ENCODE assay signal across 8 cellular contexts in the genomic region with DNA sequence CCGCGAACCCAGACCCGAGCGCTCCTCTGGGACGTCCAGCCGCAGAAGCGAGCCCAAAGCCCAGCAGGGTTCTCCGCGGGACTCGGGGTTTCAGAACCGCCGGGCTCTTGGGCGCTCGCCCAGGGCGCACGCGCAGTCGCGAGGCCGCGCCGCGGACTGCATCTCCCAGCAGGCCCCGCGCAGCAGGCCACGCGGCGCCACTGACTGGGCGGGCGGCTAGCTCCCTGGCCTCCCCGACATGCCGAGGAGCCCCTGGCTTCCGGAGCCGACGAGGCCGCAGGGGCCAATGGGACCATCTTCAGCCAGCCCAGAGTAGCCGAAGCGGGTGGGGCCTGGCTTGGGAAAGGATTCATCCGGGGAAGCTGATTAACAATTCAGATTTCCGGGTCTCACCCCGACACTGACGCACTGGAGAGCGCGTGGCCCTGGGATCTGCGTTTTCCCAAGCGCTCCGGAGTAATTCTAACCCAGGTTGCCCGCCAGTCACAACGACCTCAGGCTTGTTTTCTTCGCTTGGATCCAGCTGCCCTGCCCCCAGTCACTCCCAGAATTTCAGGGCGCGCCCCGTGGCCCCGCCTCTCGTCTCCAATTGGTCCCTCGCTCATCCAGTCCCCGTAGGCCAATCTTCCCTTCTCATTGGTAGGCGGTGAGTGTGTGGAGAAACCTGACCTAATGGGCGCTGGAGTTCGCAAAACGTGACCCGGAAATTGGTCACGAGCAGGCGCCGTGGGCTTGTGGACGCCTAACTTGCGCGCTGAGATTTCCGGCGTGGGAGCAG. TPM values are rescaled to one million over a fixed set of nuclear protein-coding genes. Genes with fewer than 3 reads are reported as not detected.
DNase-seq lines count a peak whose midpoint lies in the region; ATAC-seq and TF ChIP-seq lines count a peak whose summit lies in the region.

A gene (plus strand): TSS at position 745 of the 778 bp plus-strand sequence. CDS start 328 bp downstream, outside the sequence.

- H3K36me3 Mint-ChIP-seq in IgD-negative memory B cell = peaks cover 14% of the 10 kb centered on the region

- TF ChIP-seq CTCF in mucosa of descending colon (IDR thresholded peaks at IDR 0.05) = no peak

- H3K4me3 ChIP-seq in mucosa of descending colon = peak within 1 kb of the TSS; percentile 93

- H3K4me1 ChIP-seq in mucosa of descending colon (ENCODE audit: low read depth) = peaks cover 16% of the 10 kb centered on the region

- peak; percentile 99 for DNase-seq in DMS 273 (lab: John Stamatoyannopoulos, UW; ENCODE audit: unreplicated experiment)
- DNase-seq in OCI-M2 (lab: John Stamatoyannopoulos, UW; ENCODE audit: unreplicated experiment) = peak; percentile 42
- DNase-seq in activated T-cell treated with anti-CD3 and anti-CD28 coated beads for 4 hours = peak; percentile 91
- peak; percentile 92 for DNase-seq in epithelial cell of prostate (ENCODE audit: low read depth, low spot score)
- peak; percentile 97 for DNase-seq in mucosa of descending colon
- DNase-seq in stimulated activated CD8-positive, alpha-beta memory T cell treated with anti-CD3 and anti-CD28 coated beads, Interleukin-4, amount 100 ng/mL, for 24 hours (ENCODE audit: low read depth) = peak; percentile 85

- H3K36me3 ChIP-seq in mucosa of descending colon (ENCODE audit: low read depth) = no peaks in the 10 kb centered on the region

- H3K9me3 ChIP-seq in mucosa of descending colon = peaks cover 15% of the 10 kb centered on the region

- H3K27ac Mint-ChIP-seq in IgD-negative memory B cell = peak within 1 kb of the TSS; percentile 91 to 98 (median 98)

- H3K9me3 Mint-ChIP-seq in IgD-negative memory B cell = peaks cover 3 to 5% (median 4%) of the 10 kb centered on the region in 3 donors

- H3K4me1 Mint-ChIP-seq in IgD-negative memory B cell = peaks cover 19 to 25% (median 21%) of the 10 kb centered on the region in 3 donors

- peak within 1 kb of the TSS; percentile 92 to 99 (median 94) for H3K4me3 Mint-ChIP-seq in IgD-negative memory B cell

- no peaks in the 10 kb centered on the region for H3K27me3 Mint-ChIP-seq in IgD-negative memory B cell

- intact Hi-C loops in mucosa of descending colon (cut with DNase I, micrococcal nuclease) = no loop called here

- peak within 1 kb of the TSS; percentile 99 for H3K27ac ChIP-seq in epithelial cell of prostate

- peak; percentile 84 for ATAC-seq in GM21529 (IDR thresholded peaks at IDR 0.05; ENCODE audit: unreplicated experiment)
- ATAC-seq in mucosa of descending colon = peak; percentile 96

RNA-seq across cellular contexts. Expression of the gene that starts here (rescaled TPM):
- polyA plus RNA-seq in IgD-negative memory B cell = 61.3 TPM
- 10 to 100 TPM; 20.6 to 24.6 (median 21.0) TPM for total RNA-seq in mucosa of descending colon

Comparison
In these comparisons a context has a peak if more than half of its experiments do, and no peak if none do; other contexts are left out.
1. Peak in every context shown above with its lines: DNase-seq, ATAC-seq, H3K4me3 ChIP-seq and H3K27ac ChIP-seq.
2. DNase-seq: peak in every context shown above with its lines; median percentile 99 in DMS 273; 97 in mucosa of descending colon; 92 in epithelial cell of prostate; 91 in activated T-cell treated with anti-CD3 and anti-CD28 coated beads for 4 hours; 85 in stimulated activated CD8-positive, alpha-beta memory T cell treated with anti-CD3 and anti-CD28 coated beads, Interleukin-4, amount 100 ng/mL, for 24 hours; 42 in OCI-M2.